ENCODE assay signal across 1 cellular context in the genomic region with DNA sequence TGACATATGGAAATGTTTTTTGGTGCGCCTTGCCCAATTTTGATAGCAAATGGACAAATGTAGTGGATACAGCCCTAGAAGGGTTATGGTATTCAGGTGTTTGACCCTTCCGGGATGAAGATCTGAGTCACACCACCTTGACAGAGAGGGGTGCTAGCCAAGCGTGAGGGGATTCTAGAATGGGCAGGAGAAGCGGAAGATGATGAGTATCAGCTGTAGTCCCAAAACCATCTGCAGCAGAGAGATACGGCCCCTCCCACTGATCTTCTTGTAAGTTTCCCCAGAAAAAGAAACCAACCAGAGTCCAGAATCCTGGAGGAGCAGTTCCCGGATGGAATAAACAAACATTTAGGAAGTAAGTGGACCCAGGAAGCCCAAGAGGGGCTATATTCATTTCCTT.
TF ChIP-seq lines count a peak whose summit lies in the region.

No MANE protein-coding gene starts in this region.

TF ChIP-seq in K562, 482 proteins besides CTCF, POLR2A, EP300 and RAD21 (continued from another document and continues in another):
- TF ChIP-seq ZMIZ1 (IDR thresholded peaks at IDR 0.05; ENCODE audit: low read depth in 2 of 2, low read length in 2 of 2) (peak in 1 of 2 experiments; percentile 68; a peak in 1 of 4 replicates), MTA2 (IDR thresholded peaks at IDR 0.05; ENCODE audit: low read depth) (peak; percentile 67), SIRT6 (IDR thresholded peaks at IDR 0.05; ENCODE audit: low read depth, low read length) (no peak), LEF1 (IDR thresholded peaks at IDR 0.05) (peak; percentile 48; the same call in 1 of the 2 replicates), POLR2AphosphoS5 (IDR thresholded peaks at IDR 0.05; ENCODE audit: control insufficient read depth, insufficient read depth, low read depth, low read length) (peak; percentile 30; the same call in 1 of the 2 replicates), FOXK2 (conservative IDR thresholded peaks at IDR 0.05 in 1 of 2, IDR thresholded peaks at IDR 0.05 in 1 of 2; ENCODE audit: low read depth in 2 of 2) (0 out of 4 replicates have a peak, but pooled peaks of 1 of the 2 experiments have one; percentile 22), HDAC2 (IDR thresholded peaks at IDR 0.05) (peak; percentile 10; the same call in 1 of the 2 replicates), CEBPG (CRISPR knock-in tag; IDR thresholded peaks at IDR 0.05) (no peak), CEBPG (tag; conservative IDR thresholded peaks at IDR 0.05 in 1 of 2, IDR thresholded peaks at IDR 0.05 in 1 of 2) (no peak), SP2 (IDR thresholded peaks at IDR 0.05; ENCODE audit: extremely low read depth, low read depth, low read length, poor library complexity, severe bottlenecking) (no peak), ZNF655 (CRISPR knock-in tag; IDR thresholded peaks at IDR 0.05) (no peak), SMARCE1 (IDR thresholded peaks at IDR 0.05) (peak; percentile 88), RCOR1 (IDR thresholded peaks at IDR 0.05; ENCODE audit: borderline replicate concordance in 1 of 2, low read depth in 2 of 2, low read length in 2 of 2) (peak in 1 of 2 experiments; percentile 78; a peak in 2 of 4 replicates), TEAD4 (IDR thresholded peaks at IDR 0.05; ENCODE audit: low read length) (peak; percentile 85), TEAD4 (CRISPR knock-in tag; IDR thresholded peaks at IDR 0.05; ENCODE audit: borderline replicate concordance) (no peak), ZNF274 (IDR thresholded peaks at IDR 0.05; ENCODE audit: borderline replicate concordance, low read depth, low read length) (no peak), HDGF (IDR thresholded peaks at IDR 0.05) (no peak), FOSL1 (tag; conservative IDR thresholded peaks at IDR 0.05) (0 out of 2 replicates have a peak, but pooled peaks have one; percentile 44), KLF16 (IDR thresholded peaks at IDR 0.05) (peak; percentile 58; the same call in 1 of the 2 replicates), CBFA2T2 (conservative IDR thresholded peaks at IDR 0.05) (peak; percentile 76), ASH1L (IDR thresholded peaks at IDR 0.05; ENCODE audit: borderline replicate concordance, low read depth, partially characterized antibody) (no peak), TCF3 (CRISPR knock-in tag; IDR thresholded peaks at IDR 0.05) (peak; percentile 75), TAL1 (IDR thresholded peaks at IDR 0.05) (peak; percentile 84), ZBTB2 (IDR thresholded peaks at IDR 0.05) (peak; percentile 59), MEIS2 (IDR thresholded peaks at IDR 0.05; ENCODE audit: partially characterized antibody) (peak; percentile 8), ZBTB11 (CRISPR knock-in tag; IDR thresholded peaks at IDR 0.05) (0 out of 6 replicates have a peak, but pooled peaks of 1 of the 3 experiments have one; percentile 11), DACH1 (IDR thresholded peaks at IDR 0.05; ENCODE audit: partially characterized antibody) (peak; percentile 8), DPF2 (IDR thresholded peaks at IDR 0.05) (peak; percentile 92), ELF4 (CRISPR knock-in tag; IDR thresholded peaks at IDR 0.05) (no peak), FOXM1 (IDR thresholded peaks at IDR 0.05; ENCODE audit: low read depth) (peak; percentile 43; the same call in 1 of the 2 replicates), FOXM1 (CRISPR knock-in tag; IDR thresholded peaks at IDR 0.05; ENCODE audit: low read depth) (no peak), FOXJ2 (tag; IDR thresholded peaks at IDR 0.05) (no peak), ZNF717 (CRISPR knock-in tag; IDR thresholded peaks at IDR 0.05) (no peak), ZBTB7A (IDR thresholded peaks at IDR 0.05; ENCODE audit: borderline replicate concordance, control insufficient read depth, low read depth, low read length) (peak; percentile 69; the same call in 1 of the 2 replicates), CBFA2T3 (IDR thresholded peaks at IDR 0.05) (peak; percentile 86), ZEB2 (IDR thresholded peaks at IDR 0.05) (peak; percentile 95), MAFK (IDR thresholded peaks at IDR 0.05; ENCODE audit: low read length) (no peak), RNF2 (IDR thresholded peaks at IDR 0.05) (peak; percentile 35; the same call in 1 of the 2 replicates), HDAC1 (IDR thresholded peaks at IDR 0.05) (peak in 1 of 2 experiments; percentile 31; a peak in 1 of 4 replicates), SMARCA4 (IDR thresholded peaks at IDR 0.05) (peak; percentile 87), HMG20B (CRISPR knock-in tag; IDR thresholded peaks at IDR 0.05) (no peak), CCNT2 (IDR thresholded peaks at IDR 0.05; ENCODE audit: borderline replicate concordance, extremely low read depth, insufficient read length, low read depth, low read length) (peak; percentile 64), BHLHE40 (IDR thresholded peaks at IDR 0.05; ENCODE audit: low read length) (peak; percentile 54), LCOR (CRISPR knock-in tag; IDR thresholded peaks at IDR 0.05) (0 out of 2 replicates have a peak, but pooled peaks have one; percentile 17), PYGO2 (tag; IDR thresholded peaks at IDR 0.05) (no peak)
- TF ChIP-seq, protein P1, sequence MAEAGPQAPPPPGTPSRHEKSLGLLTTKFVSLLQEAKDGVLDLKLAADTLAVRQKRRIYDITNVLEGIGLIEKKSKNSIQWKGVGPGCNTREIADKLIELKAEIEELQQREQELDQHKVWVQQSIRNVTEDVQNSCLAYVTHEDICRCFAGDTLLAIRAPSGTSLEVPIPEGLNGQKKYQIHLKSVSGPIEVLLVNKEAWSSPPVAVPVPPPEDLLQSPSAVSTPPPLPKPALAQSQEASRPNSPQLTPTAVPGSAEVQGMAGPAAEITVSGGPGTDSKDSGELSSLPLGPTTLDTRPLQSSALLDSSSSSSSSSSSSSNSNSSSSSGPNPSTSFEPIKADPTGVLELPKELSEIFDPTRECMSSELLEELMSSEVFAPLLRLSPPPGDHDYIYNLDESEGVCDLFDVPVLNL (CRISPR knock-in tag; IDR thresholded peaks at IDR 0.05; ENCODE audit: low read depth), result no peak
- TF ChIP-seq, protein P2, sequence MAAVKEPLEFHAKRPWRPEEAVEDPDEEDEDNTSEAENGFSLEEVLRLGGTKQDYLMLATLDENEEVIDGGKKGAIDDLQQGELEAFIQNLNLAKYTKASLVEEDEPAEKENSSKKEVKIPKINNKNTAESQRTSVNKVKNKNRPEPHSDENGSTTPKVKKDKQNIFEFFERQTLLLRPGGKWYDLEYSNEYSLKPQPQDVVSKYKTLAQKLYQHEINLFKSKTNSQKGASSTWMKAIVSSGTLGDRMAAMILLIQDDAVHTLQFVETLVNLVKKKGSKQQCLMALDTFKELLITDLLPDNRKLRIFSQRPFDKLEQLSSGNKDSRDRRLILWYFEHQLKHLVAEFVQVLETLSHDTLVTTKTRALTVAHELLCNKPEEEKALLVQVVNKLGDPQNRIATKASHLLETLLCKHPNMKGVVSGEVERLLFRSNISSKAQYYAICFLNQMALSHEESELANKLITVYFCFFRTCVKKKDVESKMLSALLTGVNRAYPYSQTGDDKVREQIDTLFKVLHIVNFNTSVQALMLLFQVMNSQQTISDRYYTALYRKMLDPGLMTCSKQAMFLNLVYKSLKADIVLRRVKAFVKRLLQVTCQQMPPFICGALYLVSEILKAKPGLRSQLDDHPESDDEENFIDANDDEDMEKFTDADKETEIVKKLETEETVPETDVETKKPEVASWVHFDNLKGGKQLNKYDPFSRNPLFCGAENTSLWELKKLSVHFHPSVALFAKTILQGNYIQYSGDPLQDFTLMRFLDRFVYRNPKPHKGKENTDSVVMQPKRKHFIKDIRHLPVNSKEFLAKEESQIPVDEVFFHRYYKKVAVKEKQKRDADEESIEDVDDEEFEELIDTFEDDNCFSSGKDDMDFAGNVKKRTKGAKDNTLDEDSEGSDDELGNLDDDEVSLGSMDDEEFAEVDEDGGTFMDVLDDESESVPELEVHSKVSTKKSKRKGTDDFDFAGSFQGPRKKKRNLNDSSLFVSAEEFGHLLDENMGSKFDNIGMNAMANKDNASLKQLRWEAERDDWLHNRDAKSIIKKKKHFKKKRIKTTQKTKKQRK (IDR thresholded peaks at IDR 0.05; ENCODE audit: borderline replicate concordance, low read depth, low read length), result no peak
- TF ChIP-seq, protein P3, sequence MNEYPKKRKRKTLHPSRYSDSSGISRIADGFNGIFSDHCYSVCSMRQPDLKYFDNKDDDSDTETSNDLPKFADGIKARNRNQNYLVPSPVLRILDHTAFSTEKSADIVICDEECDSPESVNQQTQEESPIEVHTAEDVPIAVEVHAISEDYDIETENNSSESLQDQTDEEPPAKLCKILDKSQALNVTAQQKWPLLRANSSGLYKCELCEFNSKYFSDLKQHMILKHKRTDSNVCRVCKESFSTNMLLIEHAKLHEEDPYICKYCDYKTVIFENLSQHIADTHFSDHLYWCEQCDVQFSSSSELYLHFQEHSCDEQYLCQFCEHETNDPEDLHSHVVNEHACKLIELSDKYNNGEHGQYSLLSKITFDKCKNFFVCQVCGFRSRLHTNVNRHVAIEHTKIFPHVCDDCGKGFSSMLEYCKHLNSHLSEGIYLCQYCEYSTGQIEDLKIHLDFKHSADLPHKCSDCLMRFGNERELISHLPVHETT (CRISPR knock-in tag; conservative IDR thresholded peaks at IDR 0.05 in 1 of 2, IDR thresholded peaks at IDR 0.05 in 1 of 2), result 0 out of 4 replicates have a peak, but pooled peaks of 1 of the 2 experiments have one; percentile 25
- TF ChIP-seq, protein P4, sequence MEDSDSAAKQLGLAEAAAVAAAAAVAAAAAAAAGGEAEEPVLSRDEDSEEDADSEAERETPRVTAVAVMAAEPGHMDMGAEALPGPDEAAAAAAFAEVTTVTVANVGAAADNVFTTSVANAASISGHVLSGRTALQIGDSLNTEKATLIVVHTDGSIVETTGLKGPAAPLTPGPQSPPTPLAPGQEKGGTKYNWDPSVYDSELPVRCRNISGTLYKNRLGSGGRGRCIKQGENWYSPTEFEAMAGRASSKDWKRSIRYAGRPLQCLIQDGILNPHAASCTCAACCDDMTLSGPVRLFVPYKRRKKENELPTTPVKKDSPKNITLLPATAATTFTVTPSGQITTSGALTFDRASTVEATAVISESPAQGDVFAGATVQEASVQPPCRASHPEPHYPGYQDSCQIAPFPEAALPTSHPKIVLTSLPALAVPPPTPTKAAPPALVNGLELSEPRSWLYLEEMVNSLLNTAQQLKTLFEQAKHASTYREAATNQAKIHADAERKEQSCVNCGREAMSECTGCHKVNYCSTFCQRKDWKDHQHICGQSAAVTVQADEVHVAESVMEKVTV (CRISPR knock-in tag; IDR thresholded peaks at IDR 0.05), result no peak
